20 cellular contexts compared by ENCODE assay signal in genomic region chr13:38494445-38494844, GRCh38.
"Had no signal": no experiment of that assay in that cellular context is flagged by ENCODE, and none has a peak within 500 bp of the region (broad histone marks: within the 10 kb centered on the region; RNA-seq: fewer than 3 reads in every experiment).

No MANE protein-coding gene starts in this region.

- H3K36me3 Mint-ChIP-seq: memory B cell; mesothelial cell of epicardium; naive B cell; natural killer cell treated with Interleukin-12 subunit alpha and Interleukin-12 subunit beta and Interleukin-15 and Interleukin-18, amount 100 ng/mL, for 72 hours; stimulated activated effector memory CD8-positive, alpha-beta T cell treated with anti-CD3 and anti-CD28 coated beads, Interleukin-12 subunit alpha, Interleukin-12 subunit beta, amount 100 ng/mL, for 72 hours had no signal

- H3K4me1 ChIP-seq: prostate gland, sigmoid colon, stomach, thyroid gland, vagina had no signal

- H3K4me3 Mint-ChIP-seq: memory B cell; mesothelial cell of epicardium; naive B cell; natural killer cell treated with Interleukin-12 subunit alpha and Interleukin-12 subunit beta and Interleukin-15 and Interleukin-18, amount 100 ng/mL, for 72 hours; neural crest cell; stimulated activated effector memory CD8-positive, alpha-beta T cell treated with anti-CD3 and anti-CD28 coated beads, Interleukin-12 subunit alpha, Interleukin-12 subunit beta, amount 100 ng/mL, for 72 hours had no signal

- H3K27me3 ChIP-seq: sigmoid colon, stomach, thyroid gland, vagina had no signal

- H3K27ac ChIP-seq: prostate gland, sigmoid colon, stomach, thyroid gland, vagina had no signal

- DNase-seq: cortex of kidney; head of caudate nucleus; mucosa of descending colon; naive B cell; right cardiac atrium; sigmoid colon; stimulated activated CD4-positive, alpha-beta T cell treated with anti-CD3 and anti-CD28 coated beads, Interleukin-2, amount 100 ng/mL, for 24 hours; stimulated activated CD4-positive, alpha-beta T cell treated with anti-CD3 and anti-CD28 coated beads, Interleukin-4, amount 100 ng/mL, for 24 hours; stimulated activated naive CD4-positive, alpha-beta T cell treated with Interleukin-2 at 50 U/mL for 16 hours; stomach; thyroid gland; trophoblast cell had no signal

- H3K36me3 ChIP-seq: prostate gland, sigmoid colon, stomach, thyroid gland, vagina had no signal

- H3K27ac Mint-ChIP-seq: memory B cell; mesothelial cell of epicardium; natural killer cell treated with Interleukin-12 subunit alpha and Interleukin-12 subunit beta and Interleukin-15 and Interleukin-18, amount 100 ng/mL, for 72 hours; stimulated activated effector memory CD8-positive, alpha-beta T cell treated with anti-CD3 and anti-CD28 coated beads, Interleukin-12 subunit alpha, Interleukin-12 subunit beta, amount 100 ng/mL, for 72 hours had no signal

- H3K9me3 ChIP-seq: mucosa of descending colon, prostate gland, sigmoid colon, thyroid gland, vagina had no signal

- H3K4me1 Mint-ChIP-seq: memory B cell; mesothelial cell of epicardium; naive B cell; neural crest cell; stimulated activated effector memory CD8-positive, alpha-beta T cell treated with anti-CD3 and anti-CD28 coated beads, Interleukin-12 subunit alpha, Interleukin-12 subunit beta, amount 100 ng/mL, for 72 hours had no signal

- H3K27me3 Mint-ChIP-seq: memory B cell; natural killer cell treated with Interleukin-12 subunit alpha and Interleukin-12 subunit beta and Interleukin-15 and Interleukin-18, amount 100 ng/mL, for 72 hours had no signal

- H3K4me3 ChIP-seq: lung, mucosa of descending colon, prostate gland, sigmoid colon, stomach, thyroid gland, vagina had no signal
